Comparison of ENCODE assay signal across 22 cellular contexts in the genomic region with DNA sequence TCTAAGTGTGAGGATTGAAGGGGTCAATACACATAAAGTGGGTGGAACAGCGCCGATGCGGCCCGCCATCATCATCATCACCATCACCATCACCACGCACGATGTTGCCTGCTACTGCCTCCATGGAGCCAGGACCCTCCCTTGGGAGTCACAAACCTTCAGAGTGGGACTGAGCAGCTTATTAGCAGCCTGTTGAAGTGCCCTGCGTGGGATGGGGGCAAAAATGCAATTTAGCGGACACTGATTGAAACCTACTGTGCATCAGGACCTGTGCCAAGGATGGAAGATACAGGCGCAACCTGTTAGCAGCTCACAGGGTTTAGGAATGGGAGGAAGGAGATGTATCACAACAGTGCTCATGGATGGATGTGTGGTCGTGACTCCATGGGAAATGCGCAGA.
"Had no signal": no experiment of that assay in that cellular context is flagged by ENCODE, and none has a peak within 500 bp of the region (broad histone marks: within the 10 kb centered on the region; RNA-seq: fewer than 3 reads in every experiment).

No MANE protein-coding gene starts in this region.

- H3K27ac Mint-ChIP-seq: dendritic cell treated with granulocyte-macrophage colony-stimulating factor and Interleukin-4, amounts not matched to agents 40 ng/mL and 50 ng/mL, for 4 days; effector memory CD8-positive, alpha-beta T cell; immature natural killer cell; nephron; stimulated activated effector memory CD8-positive, alpha-beta T cell treated with anti-CD3 and anti-CD28 coated beads, Interleukin-12 subunit alpha, Interleukin-12 subunit beta, amount 100 ng/mL, for 72 hours; stimulated activated naive CD8-positive, alpha-beta T cell treated with anti-CD3 and anti-CD28 coated beads, Interleukin-15, Interleukin-2, amounts not matched to agents 100 ng/mL and 50 ng/mL, for 24 hours had no signal

- H3K9me3 Mint-ChIP-seq: dendritic cell treated with granulocyte-macrophage colony-stimulating factor and Interleukin-4, amounts not matched to agents 40 ng/mL and 50 ng/mL, for 4 days; effector memory CD8-positive, alpha-beta T cell; immature natural killer cell; naive B cell; nephron; stimulated activated effector memory CD8-positive, alpha-beta T cell treated with anti-CD3 and anti-CD28 coated beads, Interleukin-12 subunit alpha, Interleukin-12 subunit beta, amount 100 ng/mL, for 72 hours; stimulated activated naive CD8-positive, alpha-beta T cell treated with anti-CD3 and anti-CD28 coated beads, Interleukin-15, Interleukin-2, amounts not matched to agents 100 ng/mL and 50 ng/mL, for 24 hours had no signal

- H3K36me3 Mint-ChIP-seq: immature natural killer cell, naive B cell had no signal

- H3K36me3 ChIP-seq: prostate gland, right lobe of liver, tibial artery, upper lobe of right lung, vagina had no signal

- H3K4me3 ChIP-seq: esophagus squamous epithelium, pancreas, prostate gland, right lobe of liver, tibial artery, upper lobe of right lung, vagina had no signal

- H3K27me3 ChIP-seq: esophagus squamous epithelium, foreskin keratinocyte, pancreas, right lobe of liver, upper lobe of right lung, vagina had no signal

- ATAC-seq: effector memory CD8-positive, alpha-beta T cell; foreskin keratinocyte; left cardiac atrium; left ventricle myocardium superior; pancreas; stimulated activated effector memory CD8-positive, alpha-beta T cell treated with anti-CD3 and anti-CD28 coated beads, Interleukin-12 subunit alpha, Interleukin-12 subunit beta, amount 100 ng/mL, for 72 hours had no signal

- H3K27ac ChIP-seq: pancreas, prostate gland, tibial artery, upper lobe of right lung, vagina had no signal

- H3K4me3 Mint-ChIP-seq: dendritic cell treated with granulocyte-macrophage colony-stimulating factor and Interleukin-4, amounts not matched to agents 40 ng/mL and 50 ng/mL, for 4 days; effector memory CD8-positive, alpha-beta T cell; immature natural killer cell; nephron; stimulated activated effector memory CD8-positive, alpha-beta T cell treated with anti-CD3 and anti-CD28 coated beads, Interleukin-12 subunit alpha, Interleukin-12 subunit beta, amount 100 ng/mL, for 72 hours; stimulated activated naive CD8-positive, alpha-beta T cell treated with anti-CD3 and anti-CD28 coated beads, Interleukin-15, Interleukin-2, amounts not matched to agents 100 ng/mL and 50 ng/mL, for 24 hours had no signal

- DNase-seq: effector memory CD8-positive, alpha-beta T cell; esophagus squamous epithelium; immature natural killer cell; kidney; left cardiac atrium; left ventricle myocardium superior; mesendoderm; naive B cell; occipital lobe; pancreas; stimulated activated CD4-positive, alpha-beta T cell treated with anti-CD3 and anti-CD28 coated beads, Interleukin-4, amount 100 ng/mL, for 1 hour; stimulated activated CD8-positive, alpha-beta memory T cell treated with anti-CD3 and anti-CD28 coated beads, Interleukin-4, amount 100 ng/mL, for 48 hours; tibial artery; upper lobe of right lung had no signal

- H3K9me3 ChIP-seq: esophagus squamous epithelium, pancreas, prostate gland, right lobe of liver, tibial artery, upper lobe of right lung, vagina had no signal

- H3K27me3 Mint-ChIP-seq: dendritic cell treated with granulocyte-macrophage colony-stimulating factor and Interleukin-4, amounts not matched to agents 40 ng/mL and 50 ng/mL, for 4 days; effector memory CD8-positive, alpha-beta T cell; naive B cell; stimulated activated naive CD8-positive, alpha-beta T cell treated with anti-CD3 and anti-CD28 coated beads, Interleukin-15, Interleukin-2, amounts not matched to agents 100 ng/mL and 50 ng/mL, for 24 hours had no signal
